ENCODE assay signal across 22 cellular contexts in genomic region chr2:136010126-136010525, GRCh38. TPM values are rescaled to one million over a fixed set of nuclear protein-coding genes. Genes with fewer than 3 reads are reported as not detected.
DNase-seq lines count a peak whose midpoint lies in the region; ATAC-seq and TF ChIP-seq lines count a peak whose summit lies in the region.
"Had no signal": no experiment of that assay in that cellular context is flagged by ENCODE, and none has a peak within 500 bp of the region (broad histone marks: within the 10 kb centered on the region; RNA-seq: fewer than 3 reads in every experiment).

No MANE protein-coding gene starts in this region.

- no peaks in the 10 kb centered on the region for H3K36me3 ChIP-seq in CD8-positive, alpha-beta memory T cell (ENCODE audit: insufficient read depth, low read length)
- H3K36me3 ChIP-seq in IMR-90 (ENCODE audit: control insufficient read depth, insufficient read depth, low read length) (no peaks in the 10 kb centered on the region), brain microvascular endothelial cell (replicated peaks) (no peaks in the 10 kb centered on the region), thyroid gland (no peaks in the 10 kb centered on the region), MM.1S (replicated peaks; ENCODE audit: insufficient read depth, low read length) (no peaks in the 10 kb centered on the region)
- H3K36me3 ChIP-seq: WERI-Rb-1 had no signal

- peak overlapping the region; percentile 57; the same call in 1 of the 2 replicates for H3K4me2 ChIP-seq in IMR-90 (ENCODE audit: low read depth, low read length)
- H3K4me2 ChIP-seq in MM.1S (ENCODE audit: low read depth, low read length): no peak overlapping the region
- H3K4me2 ChIP-seq: hepatocyte had no signal

- H3K9ac ChIP-seq in IMR-90 (ENCODE audit: low read depth, low read length) (no peak overlapping the region), MM.1S (ENCODE audit: low read length) (no peak overlapping the region)

- no peak for TF ChIP-seq RAD21 in IMR-90 (IDR thresholded peaks at IDR 0.05; ENCODE audit: low read length)

- H3K27me3 Mint-ChIP-seq in CD8-positive, alpha-beta memory T cell: peaks cover 0 to 2% of the 10 kb centered on the region in 2 donors
- no peaks in the 10 kb centered on the region for H3K27me3 Mint-ChIP-seq in memory B cell
- H3K27me3 Mint-ChIP-seq: activated CD8-positive, alpha-beta T cell treated with anti-CD3 and anti-CD28 coated beads for 36 hours; activated T-cell treated with anti-CD3 and anti-CD28 coated beads, Interleukin-2, amount 50 U/mL, for 24 hours had no signal

- intact Hi-C loops in IMR-90 (cut with micrococcal nuclease) (no loop called here), thyroid gland (cut with DNase I) (no loop called here)

- H2AK9ac ChIP-seq in IMR-90 (replicated peaks; ENCODE audit: low read depth, low read length, poor library complexity): no peak overlapping the region

- no peaks in the 10 kb centered on the region for H3K9me3 Mint-ChIP-seq in CD8-positive, alpha-beta memory T cell
- H3K9me3 Mint-ChIP-seq in memory B cell: no peaks in the 10 kb centered on the region
- H3K9me3 Mint-ChIP-seq: activated CD8-positive, alpha-beta T cell treated with anti-CD3 and anti-CD28 coated beads for 36 hours; activated naive CD4-positive, alpha-beta T cell treated with anti-CD3 and anti-CD28 coated beads for 36 hours; activated T-cell treated with anti-CD3 and anti-CD28 coated beads, Interleukin-2, amount 50 U/mL, for 24 hours; brain; natural killer cell had no signal

- in situ Hi-C loops in IMR-90 (cut with MboI; ENCODE audit: low sequenced_read_pairs): no loop called here
- in situ Hi-C loops in brain microvascular endothelial cell (cut with HindIII; ENCODE audit: low pct_ligation_motif_present, low sequenced_read_pairs): no loop called here

- no TSS peak for BruUV-seq in IMR-90 (replicated peaks; lab: Mats Ljungman, UMichigan)

- peaks cover 34 to 49% (median 38%) of the 10 kb centered on the region in 3 donors for H3K4me1 Mint-ChIP-seq in CD8-positive, alpha-beta memory T cell
- H3K4me1 Mint-ChIP-seq in memory B cell: peaks cover 14% of the 10 kb centered on the region

- WGBS in IMR-90 (ENCODE audit: extremely low coverage in 2 of 2, insufficient read length in 1 of 2), 2 experiments: 0% methylated on average over 1 of the region's 2 CpGs; no CpG with 5 or more reads in 1 of the 2 experiments
- 94 to 96% methylated on average over 2 of the region's 2 CpGs for WGBS in thyroid gland, 2 donors

- H3K79me1 ChIP-seq in IMR-90 (ENCODE audit: low read depth in 1 of 2, low read length in 2 of 2): no peaks in the 10 kb centered on the region

- no peak overlapping the region for H3K18ac ChIP-seq in IMR-90 (ENCODE audit: low read depth, low read length)

- no peak overlapping the region for H2AK5ac ChIP-seq in IMR-90 (ENCODE audit: low read depth, low read length)

- no peak overlapping the region for H2BK120ac ChIP-seq in IMR-90 (ENCODE audit: low read depth, low read length)

- 0 out of 2 replicates have a peak, but pooled peaks cover 3% of the 10 kb centered on the region for H3K9me1 ChIP-seq in IMR-90 (ENCODE audit: insufficient read depth, low read length)

- POLR2A ChIA-PET in CD8-positive, alpha-beta memory T cell (lab: Charles Lee): no interaction called here
- POLR2A ChIA-PET in IMR-90 (lab: Charles Lee; ENCODE audit: unreplicated experiment): no interaction called here

- peak overlapping the region in 5 of 8 donors; percentile 15 to 96 (median 41) for H3K27ac Mint-ChIP-seq in CD8-positive, alpha-beta memory T cell
- H3K27ac Mint-ChIP-seq in memory B cell: peak overlapping the region; percentile 31
- H3K27ac Mint-ChIP-seq: activated CD8-positive, alpha-beta T cell treated with anti-CD3 and anti-CD28 coated beads for 36 hours; activated naive CD4-positive, alpha-beta T cell treated with anti-CD3 and anti-CD28 coated beads for 36 hours; activated T-cell treated with anti-CD3 and anti-CD28 coated beads, Interleukin-2, amount 50 U/mL, for 24 hours; brain had no signal

- H4K20me1 ChIP-seq in IMR-90 (ENCODE audit: insufficient read depth, low read length): no peaks in the 10 kb centered on the region
- H4K20me1 ChIP-seq in MM.1S (ENCODE audit: insufficient read depth, low read length): no peaks in the 10 kb centered on the region

- H4K8ac ChIP-seq in IMR-90 (ENCODE audit: low read depth in 2 of 2, low read length in 2 of 2): no peak overlapping the region

- no peak overlapping the region for H3K4me3 Mint-ChIP-seq in CD8-positive, alpha-beta memory T cell
- H3K4me3 Mint-ChIP-seq in memory B cell: no peak overlapping the region
- H3K4me3 Mint-ChIP-seq: activated CD8-positive, alpha-beta T cell treated with anti-CD3 and anti-CD28 coated beads for 36 hours; activated naive CD4-positive, alpha-beta T cell treated with anti-CD3 and anti-CD28 coated beads for 36 hours; activated T-cell treated with anti-CD3 and anti-CD28 coated beads, Interleukin-2, amount 50 U/mL, for 24 hours; brain; natural killer cell had no signal

- H3K4me1 ChIP-seq in CD8-positive, alpha-beta memory T cell (ENCODE audit: insufficient read depth, low read length): peaks cover 22% of the 10 kb centered on the region
- H3K4me1 ChIP-seq in IMR-90 (ENCODE audit: control insufficient read depth, insufficient read depth, low read length): peaks cover 3% of the 10 kb centered on the region
- H3K4me1 ChIP-seq in thyroid gland: peaks cover 5 to 13% of the 10 kb centered on the region in 2 donors
- peaks cover 39% of the 10 kb centered on the region for H3K4me1 ChIP-seq in MM.1S (ENCODE audit: low read length)

- no peak overlapping the region for H3K4ac ChIP-seq in IMR-90 (ENCODE audit: low read depth, low read length)

- dilution Hi-C loops in IMR-90 (cut with HindIII; ENCODE audit: low sequenced_read_pairs, unreplicated experiment): no loop called here

- TF ChIP-seq POLR2A in IMR-90 (IDR thresholded peaks at IDR 0.05; ENCODE audit: low read depth, low read length): no peak
- TF ChIP-seq POLR2A in thyroid gland (IDR thresholded peaks at IDR 0.05): no peak

- no peaks in the 10 kb centered on the region for H3K27me3 ChIP-seq in CD8-positive, alpha-beta memory T cell (ENCODE audit: insufficient read depth, low read length, poor library complexity, severe bottlenecking)
- peaks cover 4% of the 10 kb centered on the region; the same call in 1 of the 2 replicates for H3K27me3 ChIP-seq in IMR-90 (ENCODE audit: control insufficient read depth, insufficient read depth, low read length)
- H3K27me3 ChIP-seq in brain microvascular endothelial cell (replicated peaks): no peaks in the 10 kb centered on the region
- H3K27me3 ChIP-seq in thyroid gland: no peaks in the 10 kb centered on the region
- H3K27me3 ChIP-seq in MM.1S (replicated peaks; ENCODE audit: insufficient read depth, low read length): no peaks in the 10 kb centered on the region
- H3K27me3 ChIP-seq: hepatocyte had no signal

- H3K9me3 ChIP-seq in CD8-positive, alpha-beta memory T cell (ENCODE audit: low read length): no peaks in the 10 kb centered on the region
- no peaks in the 10 kb centered on the region for H3K9me3 ChIP-seq in IMR-90 (ENCODE audit: control insufficient read depth, insufficient read depth, low read length)
- no peaks in the 10 kb centered on the region for H3K9me3 ChIP-seq in thyroid gland
- H3K9me3 ChIP-seq in MM.1S (replicated peaks; ENCODE audit: insufficient read depth, low read length): no peaks in the 10 kb centered on the region

- H2AFZ ChIP-seq in IMR-90 (replicated peaks; ENCODE audit: low read length, poor library complexity) (no peak overlapping the region), MM.1S (ENCODE audit: low read length) (no peak overlapping the region)
- H2AFZ ChIP-seq: hepatocyte had no signal

- no peak for TF ChIP-seq CTCF in IMR-90 (conservative IDR thresholded peaks at IDR 0.05; ENCODE audit: low read depth, low read length)
- no peak for TF ChIP-seq CTCF in brain microvascular endothelial cell (IDR thresholded peaks at IDR 0.05; ENCODE audit: low read depth, low read length, missing control alignments)
- TF ChIP-seq CTCF in thyroid gland (IDR thresholded peaks at IDR 0.05): no peak
- TF ChIP-seq CTCF in MM.1S (IDR thresholded peaks at IDR 0.05; ENCODE audit: low read length): no peak

- CTCF ChIA-PET in CD8-positive, alpha-beta memory T cell (lab: Charles Lee): no interaction called here
- CTCF ChIA-PET in IMR-90 (lab: Yijun Ruan, JAX): interaction anchor here (0.7 to 1.0 kb wide), 3 partner anchors 12 to 287 kb away, joined by 3 to 5 read pairs (median 5); no protein-coding TSS in a partner anchor

- ATAC-seq in IMR-90 (ENCODE audit: low read depth) (peak; percentile 79), memory B cell (ENCODE audit: low read depth) (no peak), HG03039 (IDR thresholded peaks at IDR 0.05; ENCODE audit: unreplicated experiment) (no peak)
- ATAC-seq: activated CD8-positive, alpha-beta T cell treated with anti-CD3 and anti-CD28 coated beads for 36 hours; natural killer cell had no signal

- no peak overlapping the region for H3K4me3 ChIP-seq in CD8-positive, alpha-beta memory T cell (ENCODE audit: low read length)
- H3K4me3 ChIP-seq in IMR-90 (ENCODE audit: insufficient read depth, low read depth, low read length) (no peak overlapping the region), brain microvascular endothelial cell (ENCODE audit: low read depth, low read length) (no peak overlapping the region), thyroid gland (replicated peaks in 1 of 3) (no peak overlapping the region), MM.1S (ENCODE audit: low read length) (no peak overlapping the region)
- H3K4me3 ChIP-seq: hepatocyte had no signal

- H3K14ac ChIP-seq in IMR-90 (replicated peaks; ENCODE audit: low read depth, low read length): no peak overlapping the region

- no peak for DNase-seq in CD8-positive, alpha-beta memory T cell
- peak; percentile 72 for DNase-seq in IMR-90
- peak; percentile 55 for DNase-seq in brain microvascular endothelial cell
- no peak for DNase-seq in memory B cell (ENCODE audit: low spot score in 2 of 2)
- no peak for DNase-seq in thyroid gland
- no peak for DNase-seq in NOMO-1 (lab: John Stamatoyannopoulos, UW; ENCODE audit: unreplicated experiment in 2 of 2)
- no peak for DNase-seq in MM.1S
- DNase-seq: activated CD8-positive, alpha-beta T cell treated with anti-CD3 and anti-CD28 coated beads for 36 hours; activated naive CD4-positive, alpha-beta T cell treated with anti-CD3 and anti-CD28 coated beads for 36 hours; activated T-cell treated with anti-CD3 and anti-CD28 coated beads, Interleukin-2, amount 50 U/mL, for 24 hours; dermis blood vessel endothelial cell; natural killer cell; NCI-H2081; NCI-H526; posterior cingulate gyrus; SHP77; small intestine; stimulated activated CD4-positive, alpha-beta T cell treated with anti-CD3 and anti-CD28 coated beads, Interleukin-4, amount 100 ng/mL, for 1 hour; WERI-Rb-1 had no signal

- no peak overlapping the region for H4K91ac ChIP-seq in IMR-90 (ENCODE audit: insufficient read depth, low read depth, low read length)

- H3F3A ChIP-seq in MM.1S (ENCODE audit: insufficient read depth, low read length): no peaks in the 10 kb centered on the region

- H2BK5ac ChIP-seq in IMR-90 (ENCODE audit: low read depth, low read length, poor library complexity, severe bottlenecking): no peak overlapping the region

- H3K36me3 Mint-ChIP-seq in CD8-positive, alpha-beta memory T cell: no peaks in the 10 kb centered on the region
- no peaks in the 10 kb centered on the region for H3K36me3 Mint-ChIP-seq in memory B cell
- H3K36me3 Mint-ChIP-seq: brain, natural killer cell had no signal

- H3K79me2 ChIP-seq in MM.1S (ENCODE audit: low read length): no peaks in the 10 kb centered on the region
- H3K79me2 ChIP-seq: hepatocyte had no signal

- H3K27ac ChIP-seq in CD8-positive, alpha-beta memory T cell (ENCODE audit: low read depth, low read length): no peak overlapping the region
- no peak overlapping the region for H3K27ac ChIP-seq in IMR-90 (ENCODE audit: insufficient read depth, low read length)
- no peak overlapping the region for H3K27ac ChIP-seq in brain microvascular endothelial cell
- no peak overlapping the region for H3K27ac ChIP-seq in thyroid gland
- no peak overlapping the region for H3K27ac ChIP-seq in MM.1S (ENCODE audit: low read length)
- H3K27ac ChIP-seq: hepatocyte, WERI-Rb-1 had no signal

- H3K56ac ChIP-seq in IMR-90 (ENCODE audit: extremely low read depth, insufficient read depth, low read length): no peak overlapping the region

- H4K5ac ChIP-seq in IMR-90 (ENCODE audit: low read depth, low read length): no peak overlapping the region

- no peak overlapping the region for H2BK15ac ChIP-seq in IMR-90 (ENCODE audit: low read depth, low read length)

- H3K23ac ChIP-seq in IMR-90 (ENCODE audit: low read depth, low read length): no peak overlapping the region

- no peaks in the 10 kb centered on the region for H3K9me2 ChIP-seq in MM.1S (replicated peaks; ENCODE audit: insufficient read depth, low read length)

- H2BK20ac ChIP-seq in IMR-90 (ENCODE audit: low read depth, low read length): no peak overlapping the region

RNA-seq across cellular contexts. Expression of gene DARS1, which starts 24.7 kb away (rescaled TPM):
- 100 to 1,000 TPM; 143 to 146 TPM for total RNA-seq in CD8-positive, alpha-beta memory T cell
- polyA plus RNA-seq in CD8-positive, alpha-beta memory T cell: 102 TPM
- total RNA-seq in IMR-90 (2012; rRNA removed): 66.5 and 136 TPM in 2 replicates
- 43.5 and 56.5 TPM in 2 replicates for polyA plus RNA-seq in IMR-90 (2012; rRNA removed)
- 13.2 and 19.3 TPM in 2 replicates for polyA plus RNA-seq in IMR-90 (2012; cell fraction: cytosol; rRNA removed)
- 5.9 and 38.7 TPM in 2 replicates for polyA plus RNA-seq in IMR-90 (2012; cell fraction: nucleus; rRNA removed; ENCODE audit: low replicate concordance)
- 10 to 100 TPM; 69.6 to 94.4 (median 75.9) TPM for total RNA-seq in thyroid gland

Comparison
In these comparisons a context has a peak if more than half of its experiments do, and no peak if none do; other contexts are left out.
1. DNase-seq: peak in IMR-90 (single experiment) and brain microvascular endothelial cell (single experiment); none in CD8-positive, alpha-beta memory T cell (0 of 5), memory B cell (0 of 2), thyroid gland (0 of 2), NOMO-1 (0 of 2) and MM.1S (single experiment).